Comparison of ENCODE assay signal across 16 cellular contexts in genomic region chr7:78489851-78490250, GRCh38.
DNase-seq lines count a peak whose midpoint lies in the region; ATAC-seq and TF ChIP-seq lines count a peak whose summit lies in the region.
"Had no signal": no experiment of that assay in that cellular context is flagged by ENCODE, and none has a peak within 500 bp of the region (broad histone marks: within the 10 kb centered on the region; RNA-seq: fewer than 3 reads in every experiment).

No MANE protein-coding gene starts in this region.

- in situ Hi-C loops in mammary epithelial cell (cut with MboI; ENCODE audit: low sequenced_read_pairs in 2 of 2): no loop called here

- H3K4me3 ChIP-seq in breast epithelium: peak overlapping the region in 2 of 3 donors; percentile 7 to 24
- H3K4me3 ChIP-seq in mammary epithelial cell (replicated peaks in 1 of 3; ENCODE audit: insufficient read depth in 1 of 3, low read depth in 2 of 3, low read length in 3 of 3): no peak overlapping the region
- peak overlapping the region; percentile 63 for H3K4me3 ChIP-seq in coronary artery
- peak overlapping the region in 3 of 4 donors; percentile 3 to 40 (median 13) for H3K4me3 ChIP-seq in upper lobe of left lung
- H3K4me3 ChIP-seq in Karpas-422 (ENCODE audit: low read length): no peak overlapping the region

- no peaks in the 10 kb centered on the region for H3K9me2 ChIP-seq in Karpas-422 (replicated peaks; ENCODE audit: insufficient read depth, low read length)

- H3K4me1 ChIP-seq in breast epithelium (no peaks in the 10 kb centered on the region), mammary epithelial cell (ENCODE audit: insufficient read depth, low read length) (no peaks in the 10 kb centered on the region), upper lobe of left lung (peaks cover 0 to 10% (median 3%) of the 10 kb centered on the region in 4 donors), Karpas-422 (ENCODE audit: low read length) (no peaks in the 10 kb centered on the region)

- H3K27ac ChIP-seq in breast epithelium: no peak overlapping the region
- H3K27ac ChIP-seq in mammary epithelial cell (ENCODE audit: insufficient read depth, low read depth, low read length): no peak overlapping the region
- peak overlapping the region; percentile 21 to 53 for H3K27ac ChIP-seq in coronary artery
- H3K27ac ChIP-seq in upper lobe of left lung: no peak overlapping the region
- no peak overlapping the region for H3K27ac ChIP-seq in Karpas-422 (ENCODE audit: low read length)
- H3K27ac ChIP-seq: sigmoid colon had no signal

- WGBS in mammary epithelial cell (ENCODE audit: low coverage, missing lambda C conversion rate): 0% methylated on average over 1 of the region's 1 CpG
- WGBS in upper lobe of left lung, 2 donors: 55 to 63% methylated on average over 1 of the region's 1 CpG

- ATAC-seq in upper lobe of left lung (ENCODE audit: low FRiP score in 2 of 2) (peak in 1 of 2 donors; percentile 14), HG03342 (IDR thresholded peaks at IDR 0.05; ENCODE audit: unreplicated experiment) (no peak)
- ATAC-seq: stimulated activated memory B cell treated with anti-CD40 and anti-IgM and Interleukin-4, amounts not matched to agents 10 μg/mL and 1 μg/mL and 100 μg/mL, for 72 hours had no signal

- H3K79me2 ChIP-seq in mammary epithelial cell (ENCODE audit: insufficient read depth, low read length): no peaks in the 10 kb centered on the region
- no peaks in the 10 kb centered on the region for H3K79me2 ChIP-seq in Karpas-422 (ENCODE audit: low read length)

- dilution Hi-C loops in mammary epithelial cell (cut with HindIII; ENCODE audit: low sequenced_read_pairs): loop anchor here (5.0 kb wide), 1 partner anchor 43 kb away; no protein-coding TSS in a partner anchor

- DNase-seq in breast epithelium (ENCODE audit: low spot score in 2 of 2) (no peak), mammary epithelial cell (no peak), coronary artery (ENCODE audit: low spot score) (no peak), midbrain (lab: John Stamatoyannopoulos, UW) (peak; percentile 54), upper lobe of left lung (no peak), Karpas-422 (no peak)
- DNase-seq in stimulated activated CD4-positive, alpha-beta T cell treated with anti-CD3 and anti-CD28 coated beads, Interleukin-2, amount 100 ng/mL, for 48 hours: no peak
- DNase-seq: activated CD4-positive, CD25-positive, alpha-beta regulatory T cell; activated naive CD4-positive, alpha-beta T cell treated with Interleukin-2 at 50 U/mL for 16 hours; central memory CD4-positive, alpha-beta T cell; GOT3; left colon; nephron progenitor cell; sigmoid colon had no signal

- no peak for TF ChIP-seq EP300 in upper lobe of left lung (IDR thresholded peaks at IDR 0.05)

- H2AFZ ChIP-seq in mammary epithelial cell (ENCODE audit: low read depth, low read length) (no peak overlapping the region), Karpas-422 (ENCODE audit: low read length) (no peak overlapping the region)

- CTCF ChIA-PET in mammary epithelial cell (lab: Charles Lee; ENCODE audit: low non-redundant PET): no interaction called here

- BruUV-seq in mammary epithelial cell (replicated peaks; lab: Mats Ljungman, UMichigan): no TSS peak

- intact Hi-C loops in breast epithelium (cut with DNase I; ENCODE audit: low total_unique reads) (no loop called here), mammary epithelial cell (cut with micrococcal nuclease) (no loop called here)

- no peak for TF ChIP-seq CTCF in breast epithelium (IDR thresholded peaks at IDR 0.05)
- no peak for TF ChIP-seq CTCF in mammary epithelial cell (conservative IDR thresholded peaks at IDR 0.05 in 1 of 2, IDR thresholded peaks at IDR 0.05 in 1 of 2; ENCODE audit: extremely low read depth in 1 of 2, insufficient read depth in 1 of 2, low read depth in 1 of 2, low read length in 2 of 2)
- TF ChIP-seq CTCF in coronary artery (IDR thresholded peaks at IDR 0.05): no peak
- TF ChIP-seq CTCF in upper lobe of left lung (IDR thresholded peaks at IDR 0.05): no peak

- H4K20me1 ChIP-seq in mammary epithelial cell (ENCODE audit: insufficient read depth, low read length) (no peaks in the 10 kb centered on the region), Karpas-422 (ENCODE audit: insufficient read depth, low read depth, low read length) (no peaks in the 10 kb centered on the region)

- H3K27me3 ChIP-seq in breast epithelium (no peaks in the 10 kb centered on the region), mammary epithelial cell (ENCODE audit: insufficient read depth, low read length) (no peaks in the 10 kb centered on the region), upper lobe of left lung (no peaks in the 10 kb centered on the region), Karpas-422 (ENCODE audit: low read length) (no peaks in the 10 kb centered on the region)
- H3K27me3 ChIP-seq: sigmoid colon had no signal

- H3K9ac ChIP-seq in mammary epithelial cell (ENCODE audit: insufficient read depth, low read length) (no peak overlapping the region), Karpas-422 (ENCODE audit: low read length) (no peak overlapping the region)

- H3K36me3 ChIP-seq in breast epithelium: no peaks in the 10 kb centered on the region
- no peaks in the 10 kb centered on the region for H3K36me3 ChIP-seq in mammary epithelial cell (ENCODE audit: insufficient read depth, low read length)
- no peaks in the 10 kb centered on the region for H3K36me3 ChIP-seq in upper lobe of left lung
- no peaks in the 10 kb centered on the region for H3K36me3 ChIP-seq in Karpas-422 (ENCODE audit: insufficient read depth, low read length)
- H3K36me3 ChIP-seq: sigmoid colon had no signal

- H3K4me2 ChIP-seq in mammary epithelial cell (ENCODE audit: insufficient read depth, low read depth, low read length) (no peak overlapping the region), Karpas-422 (ENCODE audit: low read depth, low read length, poor library complexity, severe bottlenecking) (no peak overlapping the region)

- H3K9me3 ChIP-seq in breast epithelium: no peaks in the 10 kb centered on the region
- H3K9me3 ChIP-seq in mammary epithelial cell (replicated peaks; ENCODE audit: insufficient read depth, low read length): no peaks in the 10 kb centered on the region
- no peaks in the 10 kb centered on the region for H3K9me3 ChIP-seq in upper lobe of left lung
- no peaks in the 10 kb centered on the region for H3K9me3 ChIP-seq in Karpas-422 (ENCODE audit: low read length)
- H3K9me3 ChIP-seq: sigmoid colon had no signal

- TF ChIP-seq POLR2A in breast epithelium (IDR thresholded peaks at IDR 0.05) (no peak), upper lobe of left lung (IDR thresholded peaks at IDR 0.05) (no peak)

Comparison
In these comparisons a context has a peak if more than half of its experiments do, and no peak if none do; other contexts are left out.
1. H3K4me3 ChIP-seq: peak in breast epithelium (2 of 3), coronary artery (single experiment) and upper lobe of left lung (3 of 4); none in mammary epithelial cell (0 of 3) and Karpas-422 (single experiment).
2. H3K27ac ChIP-seq: peak in coronary artery (2 of 2); none in breast epithelium (0 of 2), mammary epithelial cell (single experiment), upper lobe of left lung (0 of 4) and Karpas-422 (single experiment).